ENCODE assay signal across 32 cellular contexts in the genomic region with DNA sequence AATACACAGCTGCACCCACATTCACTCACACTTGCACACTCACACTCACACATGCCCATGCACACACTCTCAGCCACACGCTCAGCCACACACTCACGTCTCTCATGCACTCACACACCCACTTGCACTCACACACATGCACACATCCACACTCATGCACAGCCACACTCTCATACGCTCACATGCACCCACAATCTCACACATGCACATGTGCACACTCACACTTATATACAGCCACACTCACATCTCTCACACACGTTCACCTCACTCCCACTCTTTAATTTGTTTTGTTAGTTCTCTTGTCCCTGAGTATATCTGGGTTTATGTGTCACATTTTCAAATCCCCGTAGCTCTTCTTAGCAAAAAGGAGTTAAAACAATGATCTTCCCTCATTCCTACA.
"Had no signal": no experiment of that assay in that cellular context is flagged by ENCODE, and none has a peak within 500 bp of the region (broad histone marks: within the 10 kb centered on the region; RNA-seq: fewer than 3 reads in every experiment).

No MANE protein-coding gene starts in this region.

- H2AFZ ChIP-seq: neural progenitor cell had no signal

- H3K27ac ChIP-seq: neural progenitor cell, neutrophil, pancreas, psoas muscle, skin epidermis, spleen, suprapubic skin, testis, tibial artery, transverse colon, upper lobe of right lung, uterus had no signal

- H3K36me3 Mint-ChIP-seq: naive thymus-derived CD4-positive, alpha-beta T cell; natural killer cell; neural progenitor cell; stimulated activated memory B cell treated with anti-CD40 and anti-IgM and Interleukin-4, amounts not matched to agents 10 μg/mL and 1 μg/mL and 100 μg/mL, for 72 hours; type B pancreatic cell had no signal

- ATAC-seq: pancreas; psoas muscle; right cardiac atrium; sciatic nerve; stimulated activated memory B cell treated with anti-CD40 and anti-IgM and Interleukin-4, amounts not matched to agents 10 μg/mL and 1 μg/mL and 100 μg/mL, for 72 hours; stimulated activated naive CD8-positive, alpha-beta T cell treated with anti-CD3 and anti-CD28 coated beads, Interleukin-15, amount 100 ng/mL, for 72 hours; stimulated activated naive CD8-positive, alpha-beta T cell treated with anti-CD3 and anti-CD28 coated beads, Interleukin-15, Interleukin-2, amounts not matched to agents 100 U/mL and 50 U/mL, for 24 hours had no signal

- H3K27ac Mint-ChIP-seq: naive thymus-derived CD4-positive, alpha-beta T cell; natural killer cell; nephron; neural progenitor cell; progenitor cell of endocrine pancreas; stimulated activated memory B cell treated with anti-CD40 and anti-IgM and Interleukin-4, amounts not matched to agents 10 μg/mL and 1 μg/mL and 100 μg/mL, for 72 hours; stimulated activated naive CD8-positive, alpha-beta T cell treated with anti-CD3 and anti-CD28 coated beads, Interleukin-15, amount 100 ng/mL, for 72 hours; type B pancreatic cell had no signal

- H3K27me3 Mint-ChIP-seq: naive thymus-derived CD4-positive, alpha-beta T cell; progenitor cell of endocrine pancreas; stimulated activated memory B cell treated with anti-CD40 and anti-IgM and Interleukin-4, amounts not matched to agents 10 μg/mL and 1 μg/mL and 100 μg/mL, for 72 hours; stimulated activated naive CD8-positive, alpha-beta T cell treated with anti-CD3 and anti-CD28 coated beads, Interleukin-15, amount 100 ng/mL, for 72 hours had no signal

- H3K36me3 ChIP-seq: neural progenitor cell, neutrophil, pancreas, spleen, suprapubic skin, tibial artery, transverse colon, upper lobe of right lung, uterus had no signal

- H3K9me3 ChIP-seq: pancreas, psoas muscle, suprapubic skin, testis, tibial artery, transverse colon, upper lobe of right lung, uterus had no signal

- H3K4me3 Mint-ChIP-seq: naive thymus-derived CD4-positive, alpha-beta T cell; natural killer cell; nephron; neural progenitor cell; stimulated activated memory B cell treated with anti-CD40 and anti-IgM and Interleukin-4, amounts not matched to agents 10 μg/mL and 1 μg/mL and 100 μg/mL, for 72 hours; stimulated activated naive CD8-positive, alpha-beta T cell treated with anti-CD3 and anti-CD28 coated beads, Interleukin-15, amount 100 ng/mL, for 72 hours; type B pancreatic cell had no signal

- H3K4me1 ChIP-seq: neural progenitor cell, pancreas, psoas muscle, spleen, testis, tibial artery, transverse colon, upper lobe of right lung, uterus had no signal

- DNase-seq: naive thymus-derived CD4-positive, alpha-beta T cell; natural killer cell; nucleus accumbens; pancreas; posterior cingulate gyrus; psoas muscle; right cardiac atrium; spleen; stimulated activated CD4-positive, alpha-beta T cell treated with anti-CD3 and anti-CD28 coated beads, Interleukin-12 subunit alpha, Interleukin-12 subunit beta, amount 100 ng/mL, for 4 hours; stimulated activated CD4-positive, alpha-beta T cell treated with anti-CD3 and anti-CD28 coated beads, Interleukin-1b, Interleukin-23, amount 100 ng/mL, for 48 hours; stimulated activated CD4-positive, alpha-beta T cell treated with anti-CD3 and anti-CD28 coated beads, Interleukin-4, amount 100 ng/mL, for 1 hour; stimulated activated CD4-positive, alpha-beta T cell treated with anti-CD3 and anti-CD28 coated beads, Interleukin-4, amount 100 ng/mL, for 4 hours; stimulated activated CD8-positive, alpha-beta memory T cell treated with anti-CD3 and anti-CD28 coated beads, Interleukin-4, amount 100 ng/mL, for 48 hours; stimulated activated naive CD4-positive, alpha-beta T cell; stimulated activated naive CD8-positive, alpha-beta T cell treated with anti-CD3 and anti-CD28 coated beads, Interleukin-15, amount 100 ng/mL, for 72 hours; stimulated activated naive CD8-positive, alpha-beta T cell treated with anti-CD3 and anti-CD28 coated beads, Interleukin-15, Interleukin-2, amounts not matched to agents 100 U/mL and 50 U/mL, for 24 hours; substantia nigra; testis; tibial artery; transverse colon; upper lobe of right lung; uterus had no signal

- FAIRE-seq: pancreas had no signal

- H3K4me2 ChIP-seq: neural progenitor cell, smooth muscle cell had no signal

- H3K4me3 ChIP-seq: neural progenitor cell, pancreas, psoas muscle, skin epidermis, smooth muscle cell, spleen, suprapubic skin, testis, tibial artery, transverse colon, upper lobe of right lung, uterus had no signal

- H3K4me1 Mint-ChIP-seq: naive thymus-derived CD4-positive, alpha-beta T cell; natural killer cell; nephron; neural progenitor cell; stimulated activated memory B cell treated with anti-CD40 and anti-IgM and Interleukin-4, amounts not matched to agents 10 μg/mL and 1 μg/mL and 100 μg/mL, for 72 hours; stimulated activated naive CD8-positive, alpha-beta T cell treated with anti-CD3 and anti-CD28 coated beads, Interleukin-15, amount 100 ng/mL, for 72 hours had no signal

- H3K9ac ChIP-seq: neural progenitor cell had no signal

- H3K27me3 ChIP-seq: neural progenitor cell, neutrophil, pancreas, spleen, suprapubic skin, testis, tibial artery, transverse colon, upper lobe of right lung, uterus had no signal

- H3K9me3 Mint-ChIP-seq: nephron; neural progenitor cell; stimulated activated memory B cell treated with anti-CD40 and anti-IgM and Interleukin-4, amounts not matched to agents 10 μg/mL and 1 μg/mL and 100 μg/mL, for 72 hours; type B pancreatic cell had no signal
